20 cellular contexts compared by ENCODE assay signal in genomic region chr10:35857860-35858259, GRCh38.
DNase-seq lines count a peak whose midpoint lies in the region; ATAC-seq, FAIRE-seq and TF ChIP-seq lines count a peak whose summit lies in the region.
"Had no signal": no experiment of that assay in that cellular context is flagged by ENCODE, and none has a peak within 500 bp of the region (broad histone marks: within the 10 kb centered on the region; RNA-seq: fewer than 3 reads in every experiment).

No MANE protein-coding gene starts in this region.

- H2BK5ac ChIP-seq in H1 (ENCODE audit: low read depth, low read length): no peak overlapping the region

- intact Hi-C loops in A673 (cut with micrococcal nuclease; ENCODE audit: unreplicated experiment): no loop called here

- POLR2A ChIA-PET in H1 (lab: Charles Lee; ENCODE audit: partially characterized antibody) (interaction anchor here (1.6 kb wide), 1 partner anchor 18 kb away, joined by 5 read pairs; no protein-coding TSS in a partner anchor), A673 (lab: Charles Lee; ENCODE audit: low non-redundant PET) (no interaction called here)

- peak; percentile 2 for DNase-seq in EH (ENCODE audit: low read depth)
- DNase-seq in H1 (ENCODE audit: low read depth in 1 of 2, low spot score in 2 of 2): no peak
- no peak for DNase-seq in keratinocyte (ENCODE audit: low read depth, low spot score)
- no peak for DNase-seq in smooth muscle cell (lab: John Stamatoyannopoulos, UW; ENCODE audit: unreplicated experiment)
- DNase-seq in OCI-M1 (lab: John Stamatoyannopoulos, UW): no peak
- no peak for DNase-seq in left lobe of liver (ENCODE audit: low spot score)
- DNase-seq in A673 (ENCODE audit: low spot score): no peak
- DNase-seq: 8988T; CD8-positive, alpha-beta T cell; DMS 273 treated with DMSO at 0.1 percent for 48 hours; DMS53; DND-41; H7; HFFc6 had no signal

- no peak overlapping the region for H3K56ac ChIP-seq in H1 (replicated peaks; ENCODE audit: insufficient read length, low read depth, low read length)

- H2AK5ac ChIP-seq in H1 (ENCODE audit: low read depth, low read length): no peak overlapping the region

- H3K9ac ChIP-seq in H1 (replicated peaks in 1 of 4; ENCODE audit: extremely low read depth in 1 of 4, low read depth in 3 of 4, low read length in 3 of 4) (no peak overlapping the region), keratinocyte (ENCODE audit: control insufficient read depth, extremely low read depth, insufficient read depth, low read length) (no peak overlapping the region), smooth muscle cell (ENCODE audit: low read depth) (no peak overlapping the region)
- H3K9ac ChIP-seq: BLaER1 treated with 17β-estradiol and CSF1 and Interleukin-3, amounts not matched to agents 10 nM and 100 nM had no signal

- no peak overlapping the region for H4K91ac ChIP-seq in H1 (replicated peaks; ENCODE audit: insufficient read length, low read length)

- peak; percentile 63 for FAIRE-seq in H1 (lab: Jason Lieb, UNC)
- peak; percentile 56 for FAIRE-seq in keratinocyte (lab: Jason Lieb, UNC)
- FAIRE-seq: GM12891 had no signal

- H3K9me1 ChIP-seq in keratinocyte (ENCODE audit: control insufficient read depth, extremely low read depth, insufficient read depth, low read length): no peaks in the 10 kb centered on the region

- no peak overlapping the region for H4K5ac ChIP-seq in H1 (ENCODE audit: insufficient read length, low read depth, low read length)

- H4K8ac ChIP-seq in H1 (ENCODE audit: extremely low read depth, insufficient read depth, low read length): no peak overlapping the region

- H3K4me2 ChIP-seq in H1 (ENCODE audit: insufficient read depth in 1 of 2, low read depth in 2 of 2, low read length in 2 of 2) (no peak overlapping the region), keratinocyte (ENCODE audit: control insufficient read depth, extremely low read depth, insufficient read depth, low read depth, low read length) (no peak overlapping the region), smooth muscle cell (no peak overlapping the region)
- H3K4me2 ChIP-seq: BLaER1 treated with 17β-estradiol and CSF1 and Interleukin-3, amounts not matched to agents 10 nM and 100 nM had no signal

- H3K14ac ChIP-seq in H1 (ENCODE audit: insufficient read length): no peak overlapping the region

- WGBS in H1 (ENCODE audit: extremely low coverage in 1 of 2, insufficient coverage in 1 of 2, insufficient read length in 1 of 2, insufficient replicate concordance in 2 of 2, low coverage in 1 of 2, low lambda C conversion rate in 2 of 2, missing lambda C conversion rate in 1 of 2), 2 experiments: 89% methylated on average over 1 of the region's 1 CpG; no CpG with 5 or more reads in 1 of the 2 experiments
- WGBS in smooth muscle cell (ENCODE audit: low lambda C conversion rate): 23% methylated on average over 1 of the region's 1 CpG

- H3K23ac ChIP-seq in H1 (ENCODE audit: insufficient read length): no peak overlapping the region

- TF ChIP-seq CTCF in H1 (IDR thresholded peaks at IDR 0.05; ENCODE audit: control extremely low read depth in 1 of 3, insufficient read depth in 1 of 3, low read depth in 1 of 3, low read length in 3 of 3): no peak
- no peak for TF ChIP-seq CTCF in keratinocyte (optimal IDR thresholded peaks at IDR 0.05 in 1 of 3, IDR thresholded peaks at IDR 0.05 in 1 of 3, conservative IDR thresholded peaks at IDR 0.05 in 1 of 3; ENCODE audit: extremely low read depth in 1 of 3, insufficient read depth in 2 of 3, low read length in 3 of 3)
- TF ChIP-seq CTCF in smooth muscle cell (IDR thresholded peaks at IDR 0.05; ENCODE audit: borderline replicate concordance, insufficient read depth, poor library complexity, severe bottlenecking): no peak
- no peak for TF ChIP-seq CTCF in A673 (conservative IDR thresholded peaks at IDR 0.05; ENCODE audit: low read depth, low read length)

- H3K79me1 ChIP-seq in H1 (ENCODE audit: low read depth, low read length): no peaks in the 10 kb centered on the region

- H3K4me3 ChIP-seq in H1 (ENCODE audit: extremely low read depth in 1 of 4, insufficient read depth in 2 of 4, low read depth in 3 of 4, low read length in 4 of 4) (no peak overlapping the region), keratinocyte (ENCODE audit: control insufficient read depth in 2 of 3, extremely low read depth in 1 of 3, insufficient read depth in 2 of 3, low read depth in 1 of 3, low read length in 3 of 3) (no peak overlapping the region), smooth muscle cell (no peak overlapping the region), A673 (ENCODE audit: low read depth, low read length, poor library complexity, severe bottlenecking) (no peak overlapping the region)
- H3K4me3 ChIP-seq: BLaER1 treated with 17β-estradiol and CSF1 and Interleukin-3, amounts not matched to agents 10 nM and 100 nM had no signal

- H3K18ac ChIP-seq in H1 (ENCODE audit: extremely low read depth, low read length): no peak overlapping the region

- no peaks in the 10 kb centered on the region for H3K36me3 ChIP-seq in H1 (ENCODE audit: control insufficient read depth in 2 of 4, insufficient read depth in 4 of 4, low read length in 3 of 4)
- no peaks in the 10 kb centered on the region for H3K36me3 ChIP-seq in keratinocyte (ENCODE audit: control insufficient read depth in 2 of 2, extremely low read depth in 1 of 2, insufficient read depth in 2 of 2, low read length in 2 of 2)
- H3K36me3 ChIP-seq in smooth muscle cell (ENCODE audit: low read depth): no peaks in the 10 kb centered on the region
- H3K36me3 ChIP-seq in A673 (ENCODE audit: insufficient read depth, low read length, poor library complexity, severe bottlenecking): no peaks in the 10 kb centered on the region
- H3K36me3 ChIP-seq: BLaER1 treated with 17β-estradiol and CSF1 and Interleukin-3, amounts not matched to agents 10 nM and 100 nM had no signal

- no peak overlapping the region for H2BK12ac ChIP-seq in H1 (ENCODE audit: low read depth, low read length)

- H2AFZ ChIP-seq in H1 (ENCODE audit: low read length) (0 out of 2 replicates have a peak overlapping the region, but pooled peaks have one; percentile 37), keratinocyte (ENCODE audit: control insufficient read depth, low read length) (no peak overlapping the region), smooth muscle cell (ENCODE audit: low read depth) (peak overlapping the region; percentile 18)

- peaks cover 5% of the 10 kb centered on the region for H3F3A ChIP-seq in smooth muscle cell (ENCODE audit: low read depth)

- TF ChIP-seq EP300 in H1 (IDR thresholded peaks at IDR 0.05; ENCODE audit: borderline replicate concordance in 1 of 2, low read depth in 2 of 2, low read length in 2 of 2): no peak

- no peak overlapping the region for H3K4ac ChIP-seq in H1 (replicated peaks; ENCODE audit: insufficient read length, low read depth, low read length)

- H3K79me2 ChIP-seq in H1 (ENCODE audit: control insufficient read depth in 1 of 2, insufficient read depth in 2 of 2, low read length in 2 of 2) (no peaks in the 10 kb centered on the region), keratinocyte (ENCODE audit: control insufficient read depth, insufficient read depth, low read length) (no peaks in the 10 kb centered on the region), smooth muscle cell (ENCODE audit: low read depth) (no peaks in the 10 kb centered on the region)

- CTCF ChIA-PET in H1 (lab: Charles Lee; ENCODE audit: partially characterized antibody) (no interaction called here), A673 (lab: Charles Lee) (no interaction called here)

- H3K23me2 ChIP-seq in H1 (ENCODE audit: low read depth, low read length): no peaks in the 10 kb centered on the region

- TF ChIP-seq POLR2A in H1 (IDR thresholded peaks at IDR 0.05; ENCODE audit: control extremely low read depth in 1 of 2, low read depth in 2 of 2, low read length in 2 of 2): no peak

- H4K20me1 ChIP-seq in H1 (replicated peaks in 1 of 2; ENCODE audit: control insufficient read depth in 1 of 2, insufficient read depth in 2 of 2, low read length in 2 of 2) (no peaks in the 10 kb centered on the region), keratinocyte (ENCODE audit: control insufficient read depth, extremely low read depth, insufficient read depth, low read length) (no peaks in the 10 kb centered on the region), smooth muscle cell (ENCODE audit: low read depth) (no peaks in the 10 kb centered on the region)
- H4K20me1 ChIP-seq: BLaER1 treated with 17β-estradiol and CSF1 and Interleukin-3, amounts not matched to agents 10 nM and 100 nM had no signal

- dilution Hi-C loops in keratinocyte (cut with MboI; ENCODE audit: extremely low pct_ligation_motif_present, low sequenced_read_pairs): no loop called here

- H2BK120ac ChIP-seq in H1 (replicated peaks; ENCODE audit: low read depth, low read length): no peak overlapping the region

- no peaks in the 10 kb centered on the region for H3K4me1 ChIP-seq in H1 (replicated peaks in 1 of 4; ENCODE audit: control insufficient read depth in 3 of 4, insufficient read depth in 4 of 4, low read length in 3 of 4)
- no peaks in the 10 kb centered on the region for H3K4me1 ChIP-seq in keratinocyte (ENCODE audit: control insufficient read depth, extremely low read depth, insufficient read depth, low read length)
- H3K4me1 ChIP-seq in smooth muscle cell (ENCODE audit: low read depth): no peaks in the 10 kb centered on the region
- peaks cover 11% of the 10 kb centered on the region for H3K4me1 ChIP-seq in A673 (ENCODE audit: insufficient read depth, low read length, poor library complexity, severe bottlenecking)
- H3K4me1 ChIP-seq: BLaER1 treated with 17β-estradiol and CSF1 and Interleukin-3, amounts not matched to agents 10 nM and 100 nM had no signal

- H3K9me3 ChIP-seq in H1 (ENCODE audit: insufficient read depth in 2 of 2, low read depth in 1 of 2, low read length in 1 of 2): no peaks in the 10 kb centered on the region
- no peaks in the 10 kb centered on the region for H3K9me3 ChIP-seq in keratinocyte (ENCODE audit: control insufficient read depth, low read depth, low read length)
- no peaks in the 10 kb centered on the region for H3K9me3 ChIP-seq in smooth muscle cell (replicated peaks; ENCODE audit: low read depth)
- no peaks in the 10 kb centered on the region for H3K9me3 ChIP-seq in A673 (ENCODE audit: low read depth, low read length, poor library complexity, severe bottlenecking)

- BruUV-seq in A673 (replicated peaks; lab: Mats Ljungman, UMichigan): no TSS peak

- no peak overlapping the region for H2BK20ac ChIP-seq in H1 (ENCODE audit: low read length)

- H3K27me3 ChIP-seq in H1 (replicated peaks in 1 of 4; ENCODE audit: control insufficient read depth in 3 of 4, extremely low read depth in 1 of 4, insufficient read depth in 3 of 4, low read length in 3 of 4) (no peaks in the 10 kb centered on the region), keratinocyte (ENCODE audit: control insufficient read depth, extremely low read depth, insufficient read depth, low read length) (no peaks in the 10 kb centered on the region), smooth muscle cell (ENCODE audit: low read depth) (no peaks in the 10 kb centered on the region), A673 (replicated peaks; ENCODE audit: insufficient read depth, low read depth, low read length, poor library complexity) (no peaks in the 10 kb centered on the region)
- H3K27me3 ChIP-seq: BLaER1 treated with 17β-estradiol and CSF1 and Interleukin-3, amounts not matched to agents 10 nM and 100 nM had no signal

- no peak overlapping the region for H3K27ac ChIP-seq in H1 (ENCODE audit: low read depth, low read length)
- H3K27ac ChIP-seq in keratinocyte (ENCODE audit: control insufficient read depth, insufficient read depth, low read length): no peak overlapping the region
- H3K27ac ChIP-seq in smooth muscle cell (ENCODE audit: low read depth): no peak overlapping the region
- no peak overlapping the region for H3K27ac ChIP-seq in A673 (ENCODE audit: low read depth, low read length, poor library complexity, severe bottlenecking)
- H3K27ac ChIP-seq: BLaER1 treated with 17β-estradiol and CSF1 and Interleukin-3, amounts not matched to agents 10 nM and 100 nM; HL-60 had no signal

- H2BK15ac ChIP-seq in H1 (ENCODE audit: low read length): no peak overlapping the region

- TF ChIP-seq RAD21 in H1 (IDR thresholded peaks at IDR 0.05 in 1 of 2, conservative IDR thresholded peaks at IDR 0.05 in 1 of 2; ENCODE audit: low read depth in 2 of 2, low read length in 2 of 2): no peak

- ATAC-seq in GM21576 (IDR thresholded peaks at IDR 0.05; ENCODE audit: unreplicated experiment): no peak
- ATAC-seq in left lobe of liver: no peak
- ATAC-seq: CD8-positive, alpha-beta T cell; GM23338; HCT116 had no signal
